Comparison of ENCODE assay signal across 9 cellular contexts in genomic region chr16:1615761-1616160, GRCh38. TPM values are rescaled to one million over a fixed set of nuclear protein-coding genes. Genes with fewer than 3 reads are reported as not detected.
A peak's percentile ranks its signal among the peaks of the same experiment; 100 is the strongest.
DNase-seq lines count a peak whose midpoint lies in the region; ATAC-seq and TF ChIP-seq lines count a peak whose summit lies in the region.
"Had no signal": no experiment of that assay in that cellular context is flagged by ENCODE, and none has a peak within 500 bp of the region (broad histone marks: within the 10 kb centered on the region; RNA-seq: fewer than 3 reads in every experiment).

No MANE protein-coding gene starts in this region.

- H3K4me1 ChIP-seq in heart left ventricle, result peaks cover 5 to 44% (median 38%) of the 10 kb centered on the region in 12 donors
- peaks cover 9 to 50% of the 10 kb centered on the region in 2 donors for H3K4me1 ChIP-seq in left lung
- H3K4me1 ChIP-seq in thymus (ENCODE audit: control insufficient read depth, insufficient read depth, low read length), result peaks cover 18% of the 10 kb centered on the region
- H3K4me1 ChIP-seq in HAP-1, result peaks cover 7% of the 10 kb centered on the region

- no peak for TF ChIP-seq POLR2A in heart left ventricle (IDR thresholded peaks at IDR 0.05)

- H3K27me3 ChIP-seq in heart left ventricle (no peaks in the 10 kb centered on the region), left lung (peaks cover 0 to 23% of the 10 kb centered on the region in 2 donors), thymus (ENCODE audit: control insufficient read depth, insufficient read depth) (no peaks in the 10 kb centered on the region), HAP-1 (ENCODE audit: low read depth) (no peaks in the 10 kb centered on the region)

- no peaks in the 10 kb centered on the region for H3K9me3 ChIP-seq in heart left ventricle
- no peaks in the 10 kb centered on the region for H3K9me3 ChIP-seq in left lung
- H3K9me3 ChIP-seq in thymus (ENCODE audit: control insufficient read depth), result no peaks in the 10 kb centered on the region
- peaks cover 3% of the 10 kb centered on the region; the same call in 1 of the 2 replicates for H3K9me3 ChIP-seq in HAP-1
- H3K9me3 ChIP-seq: thoracic aorta had no signal

- TF ChIP-seq CTCF in heart left ventricle (IDR thresholded peaks at IDR 0.05), result no peak
- no peak for TF ChIP-seq CTCF in left lung (IDR thresholded peaks at IDR 0.05)

- in situ Hi-C loops in HAP-1 (cut with MboI; ENCODE audit: low sequenced_read_pairs), result no loop called here

- intact Hi-C loops in heart left ventricle (cut with DNase I), result loop anchor here in 4 of 10 donors (10.0 kb wide), 2 partner anchors 89 to 121 kb away; partner anchors contain the start of genes TELO2 (in 4 of the 4) and MAPK8IP3 (in 1 of the 4)
- intact Hi-C loops in left cardiac atrium (cut with DNase I), result loop anchor here in 1 of 2 donors (10.0 kb wide), 1 partner anchor 59 kb away; the partner anchor contains the start of gene JPT2
- intact Hi-C loops in left lung (cut with DNase I), result no loop called here

- H3K27ac ChIP-seq in heart left ventricle (peak overlapping the region in 6 of 12 donors; percentile 69 to 92 (median 90)), left lung (peak overlapping the region; percentile 55 to 58), thymus (ENCODE audit: low read depth) (no peak overlapping the region)

- no peak for ATAC-seq in heart left ventricle
- ATAC-seq in left cardiac atrium, result no peak
- ATAC-seq in left lung, result no peak

- H3K4me3 ChIP-seq in heart left ventricle (peak overlapping the region in 8 of 12 donors; percentile 58 to 96 (median 89)), left lung (peak overlapping the region in 1 of 2 donors; percentile 52), thymus (ENCODE audit: low read length) (peak overlapping the region; percentile 95), HAP-1 (no peak overlapping the region; the same call in 1 of the 2 replicates)

- H3K36me3 ChIP-seq in heart left ventricle (peaks cover 0 to 47% (median 42%) of the 10 kb centered on the region in 9 donors), left lung (peaks cover 0 to 49% of the 10 kb centered on the region in 2 donors), thymus (ENCODE audit: control insufficient read depth, insufficient read depth) (peaks cover 38% of the 10 kb centered on the region), HAP-1 (replicated peaks) (peaks cover 40% of the 10 kb centered on the region)

- 51 to 61% (median 54%) methylated on average over 9 of the region's 9 CpGs for whole genome bisulfite sequencing in heart left ventricle, 4 donors
- 73% methylated on average over 9 of the region's 9 CpGs for WGBS in thymus

- no peak for DNase-seq in heart left ventricle
- DNase-seq in left cardiac atrium, result no peak
- peak; percentile 34 for DNase-seq in amniotic epithelial cell (ENCODE audit: low read depth)
- DNase-seq in left lung, result no peak
- DNase-seq in HAP-1 (ENCODE audit: low spot score in 2 of 2), result no peak
- no peak for DNase-seq in NCI-H2029 (lab: John Stamatoyannopoulos, UW)
- no peak for DNase-seq in GM03348 (ENCODE audit: low spot score)

RNA-seq across cellular contexts. Expression of gene CRAMP1, which starts 3.6 kb away (rescaled TPM):
- total RNA-seq in heart left ventricle (10 to 100 TPM in 6 of 9 donors, 1 to 10 TPM in 3; 7.5 to 16.9 (median 10.7) TPM), left cardiac atrium (10 to 100 TPM; 10.2 to 12.1 TPM), left lung (10 to 100 TPM; 17.3 to 18.9 TPM)
- polyA plus RNA-seq in heart left ventricle (1 to 10 TPM; 6.2 to 7.9 TPM), thymus (12.2 TPM)

RNA-seq across cellular contexts. Expression of gene IFT140, which starts 3.9 kb away (rescaled TPM):
- total RNA-seq in heart left ventricle (10 to 100 TPM in 1 of 9 donors, 1 to 10 TPM in 8; 6.0 to 10.1 (median 8.0) TPM), left cardiac atrium (1 to 10 TPM; 6.9 to 8.6 TPM), left lung (10 to 100 TPM; 26.0 to 34.8 TPM)
- polyA plus RNA-seq in heart left ventricle (10 to 100 TPM in 1 of 2 donors, 1 to 10 TPM in 1; 4.8 to 10.2 TPM), thymus (12.0 TPM)
